In genomic region chr20:62381202-62381797, GRCh38 we compare ENCODE assay signal across 14 cellular contexts. TPM values are rescaled to one million over a fixed set of nuclear protein-coding genes. Genes with fewer than 3 reads are reported as not detected.
DNase-seq lines count a peak whose midpoint lies in the region; ATAC-seq and TF ChIP-seq lines count a peak whose summit lies in the region.
"Had no signal": no experiment of that assay in that cellular context is flagged by ENCODE, and none has a peak within 500 bp of the region (broad histone marks: within the 10 kb centered on the region; RNA-seq: fewer than 3 reads in every experiment).

No MANE protein-coding gene starts in this region.

- H3K36me3 Mint-ChIP-seq in stimulated activated naive B cell treated with anti-CD40 and anti-IgM and Interleukin-4, amounts not matched to agents 10 μg/mL and 1 μg/mL and 100 μg/mL, for 72 hours: peaks cover 14 to 26% of the 10 kb centered on the region in 2 donors

- CTCF ChIA-PET in SK-N-SH (lab: Yijun Ruan, JAX): interaction anchor here (0.9 to 5.6 kb wide), 4 partner anchors 13 to 79 kb away, joined by 4 to 127 read pairs (median 20); partner anchors contain the start of genes ADRM1 and LAMA5

- in situ Hi-C loops in transverse colon (cut with MboI; ENCODE audit: low pct_ligation_motif_present in 1 of 4, low pct_unique_long_range_greater_than_20kb in 1 of 4, low sequenced_read_pairs in 3 of 4): loop anchor here in 2 of 4 donors (10.0 kb wide), 1 partner anchor 86 kb away; no protein-coding TSS in a partner anchor

- H2AFZ ChIP-seq in SK-N-SH (ENCODE audit: low read depth): no peak overlapping the region

- H3K27me3 ChIP-seq in SK-N-SH (ENCODE audit: insufficient read depth) (no peaks in the 10 kb centered on the region), lower lobe of right lung (ENCODE audit: low read depth) (no peaks in the 10 kb centered on the region), transverse colon (no peaks in the 10 kb centered on the region)

- H3K27ac Mint-ChIP-seq in stimulated activated naive B cell treated with anti-CD40 and anti-IgM and Interleukin-4, amounts not matched to agents 10 μg/mL and 1 μg/mL and 100 μg/mL, for 72 hours: no peak overlapping the region

- peak; percentile 14; the same call in 2 of the 3 replicates for ATAC-seq in SK-N-SH treated with all-trans-retinoic acid at 6 μM for 48 hours
- no peak for ATAC-seq in lower lobe of right lung
- ATAC-seq in stimulated activated naive B cell treated with anti-CD40 and anti-IgM and Interleukin-4, amounts not matched to agents 10 μg/mL and 1 μg/mL and 100 μg/mL, for 72 hours (replicated peaks): no peak
- ATAC-seq in GM18502 (IDR thresholded peaks at IDR 0.05; ENCODE audit: poor library complexity, unreplicated experiment): no peak

- no peak overlapping the region for H3K4me3 Mint-ChIP-seq in stimulated activated naive B cell treated with anti-CD40 and anti-IgM and Interleukin-4, amounts not matched to agents 10 μg/mL and 1 μg/mL and 100 μg/mL, for 72 hours

- TF ChIP-seq POLR2A in transverse colon (IDR thresholded peaks at IDR 0.05): no peak

- H3K4me2 ChIP-seq in SK-N-SH: no peak overlapping the region

- peaks cover 9% of the 10 kb centered on the region; the same call in 1 of the 2 replicates for H4K20me1 ChIP-seq in SK-N-SH (ENCODE audit: insufficient read depth)

- H3K4me1 Mint-ChIP-seq in stimulated activated naive B cell treated with anti-CD40 and anti-IgM and Interleukin-4, amounts not matched to agents 10 μg/mL and 1 μg/mL and 100 μg/mL, for 72 hours: peaks cover 23 to 35% of the 10 kb centered on the region in 2 donors

- TF ChIP-seq EP300 in SK-N-SH (IDR thresholded peaks at IDR 0.05; ENCODE audit: borderline replicate concordance in 1 of 2, low read depth in 1 of 2, low read length in 1 of 2) (no peak), transverse colon (IDR thresholded peaks at IDR 0.05; ENCODE audit: low read depth) (no peak)

- intact Hi-C loops in lower lobe of right lung (cut with DNase I): loop anchor here (10.0 kb wide), 1 partner anchor 76 kb away; the partner anchor contains the start of gene ADRM1
- intact Hi-C loops in transverse colon (cut with DNase I; ENCODE audit: low total_unique reads): no loop called here

- H3K4me1 ChIP-seq in SK-N-SH (ENCODE audit: control insufficient read depth in 1 of 2, insufficient read depth in 2 of 2, low read depth in 1 of 2, low read length in 1 of 2) (peaks cover 7 to 22% of the 10 kb centered on the region in 2 experiments; a peak in 2 of 4 replicates), lower lobe of right lung (peaks cover 51% of the 10 kb centered on the region), transverse colon (peaks cover 16 to 35% (median 26%) of the 10 kb centered on the region in 4 donors)

- DNase-seq in SK-N-SH (no peak), cardiac fibroblast (ENCODE audit: low read depth in 2 of 2) (peak; percentile 51 to 94), lower lobe of right lung (no peak), transverse colon (no peak)
- no peak for DNase-seq in stimulated activated naive B cell treated with anti-CD40 and anti-IgM and Interleukin-4, amounts not matched to agents 10 μg/mL and 1 μg/mL and 100 μg/mL, for 72 hours
- DNase-seq in central memory CD4-positive, alpha-beta T cell: no peak
- DNase-seq: activated CD4-positive, alpha-beta T cell treated with anti-CD3 and anti-CD28 coated beads, Interleukin-2, amount 50 U/mL, for 4 hours; amygdala; GF-D8; NCI-H1436 had no signal

- H3K79me2 ChIP-seq in SK-N-SH (ENCODE audit: insufficient read depth): peaks cover 51% of the 10 kb centered on the region

- H3K9me3 ChIP-seq in SK-N-SH (no peaks in the 10 kb centered on the region), lower lobe of right lung (no peaks in the 10 kb centered on the region), transverse colon (no peaks in the 10 kb centered on the region)

- H3K9me3 Mint-ChIP-seq in stimulated activated naive B cell treated with anti-CD40 and anti-IgM and Interleukin-4, amounts not matched to agents 10 μg/mL and 1 μg/mL and 100 μg/mL, for 72 hours: peaks cover 6% of the 10 kb centered on the region in 2 donors

- TF ChIP-seq CTCF in SK-N-SH (IDR thresholded peaks at IDR 0.05): no peak
- TF ChIP-seq CTCF in cardiac fibroblast (IDR thresholded peaks at IDR 0.05; ENCODE audit: low read depth, low read length): no peak
- no peak for TF ChIP-seq CTCF in lower lobe of right lung (IDR thresholded peaks at IDR 0.05)
- no peak for TF ChIP-seq CTCF in transverse colon (IDR thresholded peaks at IDR 0.05)

- TF ChIP-seq RAD21 in SK-N-SH (IDR thresholded peaks at IDR 0.05; ENCODE audit: low read length): no peak

- H3K27ac ChIP-seq in SK-N-SH (ENCODE audit: low read depth in 2 of 2, low read length in 1 of 2): peak overlapping the region in 1 of 2 experiments; percentile 52; a peak in 1 of 4 replicates
- H3K27ac ChIP-seq in lower lobe of right lung: peak overlapping the region; percentile 69
- peak overlapping the region in 3 of 4 donors; percentile 26 to 34 (median 26) for H3K27ac ChIP-seq in transverse colon
- H3K27ac ChIP-seq: HL-60 had no signal

- peaks cover 16% of the 10 kb centered on the region for H3F3A ChIP-seq in SK-N-SH (replicated peaks; ENCODE audit: insufficient read depth)

- 56% methylated on average over 14 of the region's 16 CpGs for WGBS in SK-N-SH (ENCODE audit: low lambda C conversion rate)
- 76% methylated on average over 16 of the region's 16 CpGs; no CpG with 5 or more reads in 1 of the 2 donors for WGBS in transverse colon (ENCODE audit: low coverage in 1 of 2), 2 donors

- no peak overlapping the region for H3K9ac ChIP-seq in SK-N-SH

- H3K36me3 ChIP-seq in SK-N-SH (replicated peaks in 1 of 2; ENCODE audit: control insufficient read depth in 1 of 2, insufficient read depth in 2 of 2, low read length in 1 of 2) (peaks cover 3 to 10% of the 10 kb centered on the region in 2 experiments), lower lobe of right lung (no peaks in the 10 kb centered on the region), transverse colon (no peaks in the 10 kb centered on the region)

- H3K4me3 ChIP-seq in SK-N-SH (ENCODE audit: low read depth in 2 of 2, low read length in 1 of 2) (no peak overlapping the region), cardiac fibroblast (replicated peaks in 1 of 2; ENCODE audit: low read depth in 2 of 2, low read length in 2 of 2) (no peak overlapping the region), lower lobe of right lung (no peak overlapping the region), transverse colon (no peak overlapping the region)

- no peaks in the 10 kb centered on the region for H3K9me2 ChIP-seq in SK-N-SH

- no peaks in the 10 kb centered on the region for H3K27me3 Mint-ChIP-seq in stimulated activated naive B cell treated with anti-CD40 and anti-IgM and Interleukin-4, amounts not matched to agents 10 μg/mL and 1 μg/mL and 100 μg/mL, for 72 hours

- POLR2A ChIA-PET in SK-N-SH (lab: Yijun Ruan, JAX): interaction anchor here (1.5 kb wide), 1 partner anchor 12 kb away, joined by 8 read pairs; no protein-coding TSS in a partner anchor

TF ChIP-seq in SK-N-SH treated with all-trans-retinoic acid at 6 μM for 48 hours, 23 proteins besides CTCF, POLR2A, EP300 and RAD21 (continues in another document):
- TF ChIP-seq ZNF565 (CRISPR knock-in tag; conservative IDR thresholded peaks at IDR 0.05; ENCODE audit: low read depth): no peak
- TF ChIP-seq CSDC2 (CRISPR knock-in tag; IDR thresholded peaks at IDR 0.05): no peak

TF ChIP-seq in SK-N-SH, 30 proteins besides CTCF, POLR2A, EP300 and RAD21 (continues in another document):
- TF ChIP-seq SMC3 (IDR thresholded peaks at IDR 0.05; ENCODE audit: low read depth, low read length) (no peak), REST (IDR thresholded peaks at IDR 0.05; ENCODE audit: low read depth, low read length) (no peak)

RNA-seq across cellular contexts. Expression of gene RPS21, which starts 5.6 kb away (rescaled TPM):
- 11,376 and 16,625 TPM in 2 replicates for polyA plus RNA-seq in SK-N-SH (2012; rRNA removed)
- 13,224 and 13,754 TPM in 2 replicates for polyA plus RNA-seq in SK-N-SH (2012; cell fraction: cytosol; rRNA removed)
- polyA plus RNA-seq in SK-N-SH (2012; cell fraction: nucleus; rRNA removed): 2,698 and 3,651 TPM in 2 replicates
- total RNA-seq in lower lobe of right lung: 1,104 TPM
- 1,000 to 10,000 TPM in 3 of 4 donors, 100 to 1,000 TPM in 1; 585 to 2,728 (median 1,375) TPM for total RNA-seq in transverse colon

RNA-seq across cellular contexts. Expression of gene LAMA5, which starts 14.2 kb away (rescaled TPM):
- 16.1 and 27.2 TPM in 2 replicates for polyA plus RNA-seq in SK-N-SH (2012; rRNA removed)
- polyA plus RNA-seq in SK-N-SH (2012; cell fraction: cytosol; rRNA removed): 9.9 and 17.8 TPM in 2 replicates
- 127 and 252 TPM in 2 replicates for polyA plus RNA-seq in SK-N-SH (2012; cell fraction: nucleus; rRNA removed)
- total RNA-seq in lower lobe of right lung (282 TPM), transverse colon (100 to 1,000 TPM in 2 of 4 donors, 10 to 100 TPM in 2; 33.2 to 269 (median 91.3) TPM)

RNA-seq across cellular contexts. Expression of gene CABLES2, which starts 25.8 kb away (rescaled TPM):
- polyA plus RNA-seq in SK-N-SH (2012; rRNA removed): 4.2 and 4.8 TPM in 2 replicates
- polyA plus RNA-seq in SK-N-SH (2012; cell fraction: cytosol; rRNA removed): 2.8 and 4.3 TPM in 2 replicates
- polyA plus RNA-seq in SK-N-SH (2012; cell fraction: nucleus; rRNA removed): 6.6 and 7.6 TPM in 2 replicates
- total RNA-seq in lower lobe of right lung: 4.5 TPM
- 10 to 100 TPM in 1 of 4 donors, 1 to 10 TPM in 3; 3.7 to 10.1 (median 8.5) TPM for total RNA-seq in transverse colon

RNA-seq across cellular contexts. Expression of gene RBBP8NL, which starts 46.0 kb away (rescaled TPM):
- not detected in 2 replicates for polyA plus RNA-seq in SK-N-SH (2012; rRNA removed)
- 0.01 TPM in 1 of 2 replicates, not detected in the other for polyA plus RNA-seq in SK-N-SH (2012; cell fraction: cytosol; rRNA removed)
- polyA plus RNA-seq in SK-N-SH (2012; cell fraction: nucleus; rRNA removed): not detected in 2 replicates
- total RNA-seq in lower lobe of right lung: 2.0 TPM
- total RNA-seq in transverse colon: 1 to 10 TPM in 3 of 4 donors, under 1 TPM in 1; 0.75 to 9.4 (median 4.3) TPM
- total RNA-seq: frontal cortex had no signal

Comparison
In these comparisons a context has a peak if more than half of its experiments do, and no peak if none do; other contexts are left out.
1. DNase-seq: peak in cardiac fibroblast (2 of 2); none in SK-N-SH (single experiment), lower lobe of right lung (single experiment), transverse colon (single experiment), stimulated activated naive B cell treated with anti-CD40 and anti-IgM and Interleukin-4, amounts not matched to agents 10 μg/mL and 1 μg/mL and 100 μg/mL, for 72 hours (single experiment) and central memory CD4-positive, alpha-beta T cell (single experiment).